ENCODE assay signal across 28 cellular contexts in the genomic region with DNA sequence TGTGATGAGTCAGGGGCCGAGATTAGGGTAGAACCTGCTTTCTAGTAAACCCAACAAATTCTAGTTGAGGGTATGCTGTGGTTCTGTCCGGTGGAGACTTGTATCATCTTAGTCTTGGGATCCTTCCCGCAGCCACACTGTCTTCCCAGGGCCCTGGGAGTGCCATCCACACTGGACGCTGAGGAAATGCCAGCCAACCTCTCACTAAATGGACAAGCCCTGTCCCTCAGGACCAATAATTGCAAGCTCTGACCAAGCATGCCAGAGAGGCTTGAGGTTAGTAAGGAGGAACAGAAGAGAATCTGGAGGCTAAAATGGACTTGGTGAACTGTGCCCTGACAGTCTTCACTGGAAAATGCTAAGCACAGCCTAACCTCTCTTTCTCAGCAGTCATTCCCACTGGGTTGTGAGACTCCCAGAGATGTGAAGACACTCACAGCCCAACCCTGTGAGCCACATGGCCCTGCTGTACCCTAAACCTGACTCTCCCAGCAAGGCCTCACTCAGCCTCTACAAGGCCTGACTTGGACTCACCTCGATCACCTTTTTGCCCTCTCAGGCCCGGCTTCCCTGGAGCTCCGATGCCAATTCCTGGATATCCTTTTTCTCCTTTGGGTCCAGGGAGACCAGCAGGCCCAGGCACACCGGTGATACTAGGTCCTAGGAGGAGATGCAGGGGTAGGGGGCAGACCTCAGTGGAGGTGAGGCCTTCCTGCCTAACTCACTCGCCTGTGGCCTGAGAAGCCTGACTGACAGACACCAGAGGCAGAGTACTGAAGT.
DNase-seq lines count a peak whose midpoint lies in the region; FAIRE-seq and TF ChIP-seq lines count a peak whose summit lies in the region.
"Had no signal": no experiment of that assay in that cellular context is flagged by ENCODE, and none has a peak within 500 bp of the region (broad histone marks: within the 10 kb centered on the region; RNA-seq: fewer than 3 reads in every experiment).

No MANE protein-coding gene starts in this region.

- H3K27ac Mint-ChIP-seq in chondrocyte (ENCODE audit: unreplicated experiment): no peak overlapping the region
- H3K27ac Mint-ChIP-seq: CD14-positive monocyte; CD4-positive, alpha-beta memory T cell; CD4-positive, CD25-positive, alpha-beta regulatory T cell; CD8-positive, alpha-beta memory T cell had no signal

- no peak overlapping the region for H2AK5ac ChIP-seq in trophoblast cell (ENCODE audit: low read length)

- no peaks in the 10 kb centered on the region for H3K79me2 ChIP-seq in trophoblast cell (ENCODE audit: control insufficient read depth, insufficient read depth, low read length, poor library complexity)

- H3K4me3 Mint-ChIP-seq in chondrocyte (ENCODE audit: unreplicated experiment): no peak overlapping the region
- H3K4me3 Mint-ChIP-seq: CD14-positive monocyte; CD4-positive, alpha-beta memory T cell; CD4-positive, CD25-positive, alpha-beta regulatory T cell; CD8-positive, alpha-beta memory T cell had no signal

- H3K4me3 ChIP-seq in bronchial epithelial cell (ENCODE audit: low read depth, low read length) (no peak overlapping the region), trophoblast cell (ENCODE audit: low read depth, low read length) (no peak overlapping the region), urinary bladder (ENCODE audit: low read depth, low read length) (no peak overlapping the region), right atrium auricular region (no peak overlapping the region)
- H3K4me3 ChIP-seq: BLaER1 had no signal

- H2BK120ac ChIP-seq in trophoblast cell (ENCODE audit: insufficient read depth, low read length, poor library complexity): no peak overlapping the region

- H4K91ac ChIP-seq in trophoblast cell (ENCODE audit: low read depth, low read length): no peak overlapping the region

- in situ Hi-C loops in G401 (cut with HindIII; ENCODE audit: low sequenced_read_pairs): no loop called here

- peak overlapping the region; percentile 54 for H4K12ac ChIP-seq in trophoblast cell (ENCODE audit: low read depth, low read length)

- no peak overlapping the region for H3K23ac ChIP-seq in trophoblast cell (ENCODE audit: low read length)

- H3K36me3 ChIP-seq in bronchial epithelial cell (ENCODE audit: control insufficient read depth, insufficient read depth, low read length): peaks cover 3% of the 10 kb centered on the region
- H3K36me3 ChIP-seq in trophoblast cell (ENCODE audit: control insufficient read depth in 1 of 2, insufficient read depth in 2 of 2, low read length in 2 of 2): peaks cover 0 to 7% of the 10 kb centered on the region in 2 experiments
- peaks cover 3% of the 10 kb centered on the region for H3K36me3 ChIP-seq in urinary bladder (ENCODE audit: insufficient read depth)
- H3K36me3 ChIP-seq in right atrium auricular region: no peaks in the 10 kb centered on the region
- H3K36me3 ChIP-seq: BE2C, BLaER1 had no signal

- no peaks in the 10 kb centered on the region for H3K9me3 ChIP-seq in trophoblast cell (ENCODE audit: insufficient read depth, low read depth, low read length)
- H3K9me3 ChIP-seq in right atrium auricular region: no peaks in the 10 kb centered on the region
- H3K9me3 ChIP-seq: BE2C, BLaER1 had no signal

- no peak overlapping the region for H2BK12ac ChIP-seq in trophoblast cell (ENCODE audit: low read length)

- H3K27me3 ChIP-seq in bronchial epithelial cell (ENCODE audit: control insufficient read depth, insufficient read depth, low read length) (no peaks in the 10 kb centered on the region), trophoblast cell (ENCODE audit: insufficient read depth, low read length) (no peaks in the 10 kb centered on the region), right atrium auricular region (no peaks in the 10 kb centered on the region)
- H3K27me3 ChIP-seq: BE2C had no signal

- H2AFZ ChIP-seq in trophoblast cell (ENCODE audit: insufficient read depth, low read length, poor library complexity): no peak overlapping the region

- H3K79me1 ChIP-seq in trophoblast cell (ENCODE audit: low read length): no peaks in the 10 kb centered on the region

- DNase-seq in bronchial epithelial cell (ENCODE audit: low read depth) (no peak), islet precursor cell (peak; percentile 29), trophoblast cell (no peak), G401 (ENCODE audit: low spot score) (no peak), NAMALWA (ENCODE audit: low spot score) (no peak), right atrium auricular region (ENCODE audit: low spot score) (no peak), chondrocyte (ENCODE audit: low spot score) (no peak)
- DNase-seq: 8988T; ACHN; BE2C; C1 segment of cervical spinal cord; CD4-positive, alpha-beta memory T cell; CD4-positive, CD25-positive, alpha-beta regulatory T cell; CD8-positive, alpha-beta memory T cell; COR-L47; DMS 273 treated with DMSO at 0.1 percent for 48 hours; DMS153; DMS53; DMS79; DND-41; EL; GF-D8 had no signal

- H3K4ac ChIP-seq in trophoblast cell (ENCODE audit: low read depth, low read length): no peak overlapping the region

- no peaks in the 10 kb centered on the region for H3K36me3 Mint-ChIP-seq in chondrocyte (ENCODE audit: low read depth)
- H3K36me3 Mint-ChIP-seq: CD14-positive monocyte; CD4-positive, alpha-beta memory T cell; CD4-positive, CD25-positive, alpha-beta regulatory T cell; CD8-positive, alpha-beta memory T cell had no signal

- H3K27me3 Mint-ChIP-seq in chondrocyte (ENCODE audit: low read depth): no peaks in the 10 kb centered on the region
- H3K27me3 Mint-ChIP-seq: CD4-positive, CD25-positive, alpha-beta regulatory T cell had no signal

- H3K18ac ChIP-seq in trophoblast cell (ENCODE audit: low read length): no peak overlapping the region

- peak; percentile 36 for FAIRE-seq in bronchial epithelial cell (lab: Jason Lieb, UNC)
- FAIRE-seq: A204.1, G401.6, GM12891 had no signal

- H3K4me1 Mint-ChIP-seq in chondrocyte (ENCODE audit: low read depth): peaks cover 14% of the 10 kb centered on the region
- H3K4me1 Mint-ChIP-seq: CD14-positive monocyte; CD4-positive, CD25-positive, alpha-beta regulatory T cell; CD8-positive, alpha-beta memory T cell had no signal

- H4K8ac ChIP-seq in trophoblast cell (ENCODE audit: low read depth, low read length): no peak overlapping the region

- no CpG with 5 or more reads among the region's 9 CpGs for WGBS in trophoblast cell (ENCODE audit: extremely low coverage, insufficient coverage, insufficient read length)
- WGBS in urinary bladder: 95% methylated on average over 9 of the region's 9 CpGs

- no peak overlapping the region for H3K4me2 ChIP-seq in trophoblast cell (ENCODE audit: low read length)
- H3K4me2 ChIP-seq: BLaER1 had no signal

- H2BK5ac ChIP-seq in trophoblast cell (ENCODE audit: low read depth, low read length, poor library complexity): no peak overlapping the region

- no peak overlapping the region for H3K9ac ChIP-seq in trophoblast cell (ENCODE audit: low read length)
- H3K9ac ChIP-seq: BLaER1 had no signal

- H3K27ac ChIP-seq in trophoblast cell (ENCODE audit: low read depth, low read length) (no peak overlapping the region), urinary bladder (ENCODE audit: low read depth) (peak overlapping the region; percentile 23), right atrium auricular region (no peak overlapping the region)
- H3K27ac ChIP-seq: BLaER1 had no signal

- no peak overlapping the region for H3K14ac ChIP-seq in trophoblast cell (ENCODE audit: low read length)

- peaks cover 3% of the 10 kb centered on the region for H3K9me3 Mint-ChIP-seq in chondrocyte (ENCODE audit: low read depth)
- H3K9me3 Mint-ChIP-seq: CD4-positive, alpha-beta memory T cell; CD4-positive, CD25-positive, alpha-beta regulatory T cell; CD8-positive, alpha-beta memory T cell had no signal

- TF ChIP-seq CTCF in bronchial epithelial cell (IDR thresholded peaks at IDR 0.05; ENCODE audit: insufficient read depth, low read length, severe bottlenecking) (no peak), right atrium auricular region (IDR thresholded peaks at IDR 0.05) (no peak), chondrocyte (IDR thresholded peaks at IDR 0.05) (no peak)

- no peaks in the 10 kb centered on the region for H3K4me1 ChIP-seq in trophoblast cell (ENCODE audit: control insufficient read depth in 1 of 2, insufficient read depth in 2 of 2, low read length in 2 of 2)
- H3K4me1 ChIP-seq in urinary bladder (ENCODE audit: insufficient read depth): no peaks in the 10 kb centered on the region
- no peaks in the 10 kb centered on the region for H3K4me1 ChIP-seq in right atrium auricular region
- H3K4me1 ChIP-seq: BE2C, BLaER1 had no signal
